In the genomic region with DNA sequence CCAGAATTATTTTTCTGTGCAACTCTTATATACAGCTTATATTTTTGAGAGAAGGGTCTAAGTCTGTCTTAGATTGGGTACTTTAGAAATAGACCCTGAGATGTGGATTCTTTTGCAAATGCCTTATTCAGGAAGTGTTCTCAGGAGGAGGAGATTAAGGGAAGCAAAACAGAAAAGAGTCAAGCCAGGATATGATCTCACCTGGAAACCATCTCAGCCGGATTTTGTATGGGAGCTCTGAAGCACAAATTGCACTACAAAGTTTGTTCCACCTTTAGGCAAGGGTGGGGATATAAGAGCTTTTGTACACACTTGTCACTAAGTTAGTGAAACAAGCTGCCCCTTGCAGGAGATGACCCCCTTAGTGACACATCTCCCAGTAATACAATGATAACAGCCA, we compare ENCODE assay signal across 21 cellular contexts.
DNase-seq lines count a peak whose midpoint lies in the region; ATAC-seq and TF ChIP-seq lines count a peak whose summit lies in the region.
"Had no signal": no experiment of that assay in that cellular context is flagged by ENCODE, and none has a peak within 500 bp of the region (broad histone marks: within the 10 kb centered on the region; RNA-seq: fewer than 3 reads in every experiment).

No MANE protein-coding gene starts in this region.

- H3K4me3 ChIP-seq in fibroblast of pulmonary artery (replicated peaks; ENCODE audit: low read depth, low read length), result no peak overlapping the region
- H3K4me3 ChIP-seq in smooth muscle cell, result no peak overlapping the region
- H3K4me3 ChIP-seq: heart right ventricle had no signal

- H3K27ac Mint-ChIP-seq in WTC11 (no peak overlapping the region), immature natural killer cell (no peak overlapping the region)
- H3K27ac Mint-ChIP-seq: HFFc6; natural killer cell; stimulated activated naive CD8-positive, alpha-beta T cell treated with anti-CD3 and anti-CD28 coated beads, Interleukin-15, amount 100 ng/mL, for 72 hours; type B pancreatic cell had no signal

- no peaks in the 10 kb centered on the region for H4K20me1 ChIP-seq in smooth muscle cell (ENCODE audit: low read depth)

- H3K9me3 Mint-ChIP-seq in WTC11 (peaks cover 29% of the 10 kb centered on the region), immature natural killer cell (no peaks in the 10 kb centered on the region)
- H3K9me3 Mint-ChIP-seq: HFFc6; natural killer cell; stimulated activated naive CD8-positive, alpha-beta T cell treated with anti-CD3 and anti-CD28 coated beads, Interleukin-15, amount 100 ng/mL, for 72 hours; type B pancreatic cell had no signal

- peak overlapping the region; percentile 53 for H3K27ac ChIP-seq in smooth muscle cell (ENCODE audit: low read depth)
- H3K27ac ChIP-seq: 22Rv1, heart right ventricle had no signal

- peaks cover 5% of the 10 kb centered on the region for H3K4me1 ChIP-seq in smooth muscle cell (ENCODE audit: low read depth)
- H3K4me1 ChIP-seq: BE2C, heart right ventricle had no signal

- peak; percentile 41; the same call in 1 of the 2 replicates for ATAC-seq in WTC11
- ATAC-seq in GM18858 (IDR thresholded peaks at IDR 0.05; ENCODE audit: unreplicated experiment), result no peak
- ATAC-seq: heart right ventricle; natural killer cell; stimulated activated naive CD8-positive, alpha-beta T cell treated with anti-CD3 and anti-CD28 coated beads, Interleukin-15, amount 100 ng/mL, for 72 hours had no signal

- CTCF ChIA-PET in WTC11 (lab: Charles Lee), result no interaction called here

- peak overlapping the region; percentile 77 for H2AFZ ChIP-seq in smooth muscle cell (ENCODE audit: low read depth)

- no peaks in the 10 kb centered on the region for H3F3A ChIP-seq in smooth muscle cell (ENCODE audit: low read depth)

- no peak overlapping the region for H3K9ac ChIP-seq in smooth muscle cell (ENCODE audit: low read depth)

- peak; percentile 4 for DNase-seq in DMS53 (lab: John Stamatoyannopoulos, UW)
- DNase-seq in DMS53 treated with DMSO at 0.1 percent for 48 hours (lab: John Stamatoyannopoulos, UW; ENCODE audit: unreplicated experiment), result no peak
- no peak for DNase-seq in WTC11 (ENCODE audit: low spot score)
- DNase-seq in fibroblast of pulmonary artery (ENCODE audit: low read depth), result peak; percentile 41
- no peak for DNase-seq in smooth muscle cell (lab: John Stamatoyannopoulos, UW; ENCODE audit: unreplicated experiment)
- DNase-seq in immature natural killer cell, result no peak
- no peak for DNase-seq in kidney glomerular epithelial cell (lab: John Stamatoyannopoulos, UW)
- DNase-seq: BE2C; caudate nucleus; heart right ventricle; HFFc6; KG1; natural killer cell; NCI-H1048; NCI-H1930; NK-92 treated with Interleukin-12 subunit alpha and Interleukin-12 subunit beta, amount 100 ng/mL, for 24 hours; stimulated activated naive CD8-positive, alpha-beta T cell treated with anti-CD3 and anti-CD28 coated beads, Interleukin-15, amount 100 ng/mL, for 72 hours; T1000 had no signal

- H3K4me3 Mint-ChIP-seq in WTC11, result no peak overlapping the region
- no peak overlapping the region for H3K4me3 Mint-ChIP-seq in immature natural killer cell
- H3K4me3 Mint-ChIP-seq: HFFc6; natural killer cell; stimulated activated naive CD8-positive, alpha-beta T cell treated with anti-CD3 and anti-CD28 coated beads, Interleukin-15, amount 100 ng/mL, for 72 hours; type B pancreatic cell had no signal

- H3K36me3 Mint-ChIP-seq in WTC11 (peaks cover 14% of the 10 kb centered on the region), immature natural killer cell (no peaks in the 10 kb centered on the region)
- H3K36me3 Mint-ChIP-seq: natural killer cell, type B pancreatic cell had no signal

- no peaks in the 10 kb centered on the region for H3K36me3 ChIP-seq in smooth muscle cell (ENCODE audit: low read depth)
- H3K36me3 ChIP-seq: BE2C, heart right ventricle had no signal

- peak overlapping the region; percentile 26 for H3K4me2 ChIP-seq in smooth muscle cell

- H3K4me1 Mint-ChIP-seq in WTC11 (peaks cover 6% of the 10 kb centered on the region; the same call in 1 of the 2 replicates), immature natural killer cell (no peaks in the 10 kb centered on the region)
- H3K4me1 Mint-ChIP-seq: natural killer cell; stimulated activated naive CD8-positive, alpha-beta T cell treated with anti-CD3 and anti-CD28 coated beads, Interleukin-15, amount 100 ng/mL, for 72 hours had no signal

- H3K27me3 Mint-ChIP-seq in WTC11 (ENCODE audit: low read depth), result no peaks in the 10 kb centered on the region
- peaks cover 0 to 9% (median 6%) of the 10 kb centered on the region in 3 donors for H3K27me3 Mint-ChIP-seq in immature natural killer cell (ENCODE audit: low read depth in 3 of 3)
- H3K27me3 Mint-ChIP-seq: stimulated activated naive CD8-positive, alpha-beta T cell treated with anti-CD3 and anti-CD28 coated beads, Interleukin-15, amount 100 ng/mL, for 72 hours; type B pancreatic cell had no signal

- POLR2A ChIA-PET in WTC11 (lab: Charles Lee), result no interaction called here

- 48% methylated on average over 1 of the region's 1 CpG for WGBS in smooth muscle cell (ENCODE audit: low lambda C conversion rate)

- TF ChIP-seq CTCF in WTC11 (IDR thresholded peaks at IDR 0.05) (no peak), fibroblast of pulmonary artery (IDR thresholded peaks at IDR 0.05; ENCODE audit: low read length, missing control alignments) (no peak), smooth muscle cell (IDR thresholded peaks at IDR 0.05; ENCODE audit: borderline replicate concordance, insufficient read depth, poor library complexity, severe bottlenecking) (no peak)

- H3K27me3 ChIP-seq in smooth muscle cell (ENCODE audit: low read depth), result no peaks in the 10 kb centered on the region
- H3K27me3 ChIP-seq: BE2C had no signal

- H3K79me2 ChIP-seq in smooth muscle cell (ENCODE audit: low read depth), result no peaks in the 10 kb centered on the region

- H3K9me3 ChIP-seq in smooth muscle cell (replicated peaks; ENCODE audit: low read depth), result peaks cover 13% of the 10 kb centered on the region
- H3K9me3 ChIP-seq: BE2C had no signal

TF ChIP-seq in WTC11, 78 proteins besides CTCF, POLR2A, EP300 and RAD21:
- no peak for TF ChIP-seq FOXK1 (CRISPR knock-in tag; IDR thresholded peaks at IDR 0.05)
- TF ChIP-seq NFYB (CRISPR knock-in tag; conservative IDR thresholded peaks at IDR 0.05; ENCODE audit: low read depth), result no peak
- TF ChIP-seq, protein P1, sequence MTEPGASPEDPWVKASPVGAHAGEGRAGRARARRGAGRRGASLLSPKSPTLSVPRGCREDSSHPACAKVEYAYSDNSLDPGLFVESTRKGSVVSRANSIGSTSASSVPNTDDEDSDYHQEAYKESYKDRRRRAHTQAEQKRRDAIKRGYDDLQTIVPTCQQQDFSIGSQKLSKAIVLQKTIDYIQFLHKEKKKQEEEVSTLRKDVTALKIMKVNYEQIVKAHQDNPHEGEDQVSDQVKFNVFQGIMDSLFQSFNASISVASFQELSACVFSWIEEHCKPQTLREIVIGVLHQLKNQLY (CRISPR knock-in tag; IDR thresholded peaks at IDR 0.05), result no peak
- TF ChIP-seq, protein P2, sequence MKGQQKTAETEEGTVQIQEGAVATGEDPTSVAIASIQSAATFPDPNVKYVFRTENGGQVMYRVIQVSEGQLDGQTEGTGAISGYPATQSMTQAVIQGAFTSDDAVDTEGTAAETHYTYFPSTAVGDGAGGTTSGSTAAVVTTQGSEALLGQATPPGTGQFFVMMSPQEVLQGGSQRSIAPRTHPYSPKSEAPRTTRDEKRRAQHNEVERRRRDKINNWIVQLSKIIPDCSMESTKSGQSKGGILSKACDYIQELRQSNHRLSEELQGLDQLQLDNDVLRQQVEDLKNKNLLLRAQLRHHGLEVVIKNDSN (CRISPR knock-in tag; IDR thresholded peaks at IDR 0.05), result no peak
- no peak for TF ChIP-seq GABPB1 (CRISPR knock-in tag; IDR thresholded peaks at IDR 0.05)
- no peak for TF ChIP-seq ZNF219 (CRISPR knock-in tag; IDR thresholded peaks at IDR 0.05; ENCODE audit: borderline replicate concordance)
- TF ChIP-seq, protein P3, sequence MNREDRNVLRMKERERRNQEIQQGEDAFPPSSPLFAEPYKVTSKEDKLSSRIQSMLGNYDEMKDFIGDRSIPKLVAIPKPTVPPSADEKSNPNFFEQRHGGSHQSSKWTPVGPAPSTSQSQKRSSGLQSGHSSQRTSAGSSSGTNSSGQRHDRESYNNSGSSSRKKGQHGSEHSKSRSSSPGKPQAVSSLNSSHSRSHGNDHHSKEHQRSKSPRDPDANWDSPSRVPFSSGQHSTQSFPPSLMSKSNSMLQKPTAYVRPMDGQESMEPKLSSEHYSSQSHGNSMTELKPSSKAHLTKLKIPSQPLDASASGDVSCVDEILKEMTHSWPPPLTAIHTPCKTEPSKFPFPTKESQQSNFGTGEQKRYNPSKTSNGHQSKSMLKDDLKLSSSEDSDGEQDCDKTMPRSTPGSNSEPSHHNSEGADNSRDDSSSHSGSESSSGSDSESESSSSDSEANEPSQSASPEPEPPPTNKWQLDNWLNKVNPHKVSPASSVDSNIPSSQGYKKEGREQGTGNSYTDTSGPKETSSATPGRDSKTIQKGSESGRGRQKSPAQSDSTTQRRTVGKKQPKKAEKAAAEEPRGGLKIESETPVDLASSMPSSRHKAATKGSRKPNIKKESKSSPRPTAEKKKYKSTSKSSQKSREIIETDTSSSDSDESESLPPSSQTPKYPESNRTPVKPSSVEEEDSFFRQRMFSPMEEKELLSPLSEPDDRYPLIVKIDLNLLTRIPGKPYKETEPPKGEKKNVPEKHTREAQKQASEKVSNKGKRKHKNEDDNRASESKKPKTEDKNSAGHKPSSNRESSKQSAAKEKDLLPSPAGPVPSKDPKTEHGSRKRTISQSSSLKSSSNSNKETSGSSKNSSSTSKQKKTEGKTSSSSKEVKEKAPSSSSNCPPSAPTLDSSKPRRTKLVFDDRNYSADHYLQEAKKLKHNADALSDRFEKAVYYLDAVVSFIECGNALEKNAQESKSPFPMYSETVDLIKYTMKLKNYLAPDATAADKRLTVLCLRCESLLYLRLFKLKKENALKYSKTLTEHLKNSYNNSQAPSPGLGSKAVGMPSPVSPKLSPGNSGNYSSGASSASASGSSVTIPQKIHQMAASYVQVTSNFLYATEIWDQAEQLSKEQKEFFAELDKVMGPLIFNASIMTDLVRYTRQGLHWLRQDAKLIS (CRISPR knock-in tag; IDR thresholded peaks at IDR 0.05; ENCODE audit: borderline replicate concordance), result no peak
- TF ChIP-seq ELF4 (CRISPR knock-in tag; IDR thresholded peaks at IDR 0.05; ENCODE audit: low read depth), result no peak
- TF ChIP-seq GTF2I (CRISPR knock-in tag; conservative IDR thresholded peaks at IDR 0.05), result no peak
- TF ChIP-seq, protein P4, sequence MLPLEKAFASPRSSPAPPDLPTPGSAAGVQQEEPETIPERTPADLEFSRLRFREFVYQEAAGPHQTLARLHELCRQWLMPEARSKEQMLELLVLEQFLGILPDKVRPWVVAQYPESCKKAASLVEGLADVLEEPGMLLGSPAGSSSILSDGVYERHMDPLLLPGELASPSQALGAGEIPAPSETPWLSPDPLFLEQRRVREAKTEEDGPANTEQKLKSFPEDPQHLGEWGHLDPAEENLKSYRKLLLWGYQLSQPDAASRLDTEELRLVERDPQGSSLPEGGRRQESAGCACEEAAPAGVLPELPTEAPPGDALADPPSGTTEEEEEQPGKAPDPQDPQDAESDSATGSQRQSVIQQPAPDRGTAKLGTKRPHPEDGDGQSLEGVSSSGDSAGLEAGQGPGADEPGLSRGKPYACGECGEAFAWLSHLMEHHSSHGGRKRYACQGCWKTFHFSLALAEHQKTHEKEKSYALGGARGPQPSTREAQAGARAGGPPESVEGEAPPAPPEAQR (CRISPR knock-in tag; IDR thresholded peaks at IDR 0.05), result no peak

Comparison
In these comparisons a context has a peak if more than half of its experiments do, and no peak if none do; other contexts are left out.
1. DNase-seq: peak in DMS53 (single experiment) and fibroblast of pulmonary artery (single experiment); none in DMS53 treated with DMSO at 0.1 percent for 48 hours (single experiment), WTC11 (single experiment), smooth muscle cell (single experiment), immature natural killer cell (0 of 3) and kidney glomerular epithelial cell (single experiment).